In genomic region chr2:225041871-225042799, GRCh38 we compare ENCODE assay signal across 8 cellular contexts. TPM values are rescaled to one million over a fixed set of nuclear protein-coding genes. Genes with fewer than 3 reads are reported as not detected.
DNase-seq lines count a peak whose midpoint lies in the region; ATAC-seq and TF ChIP-seq lines count a peak whose summit lies in the region.

Gene DOCK10, minus strand, starts transcription at chr2:225042468. Its CDS starts 94 bp downstream, at chr2:225042374.

- H3K27me3 Mint-ChIP-seq in endothelial cell (ENCODE audit: unreplicated experiment), result peaks cover 12% of the 10 kb centered on the region

- no peak within 1 kb of the TSS for H3K27ac Mint-ChIP-seq in endothelial cell (ENCODE audit: unreplicated experiment)
- peak within 1 kb of the TSS; percentile 97 for H3K27ac Mint-ChIP-seq in stimulated activated effector memory CD8-positive, alpha-beta T cell treated with anti-CD3 and anti-CD28 coated beads, Interleukin-12 subunit alpha, Interleukin-12 subunit beta, amount 100 ng/mL, for 72 hours

- peak; percentile 67 for ATAC-seq in stimulated activated effector memory CD8-positive, alpha-beta T cell treated with anti-CD3 and anti-CD28 coated beads, Interleukin-12 subunit alpha, Interleukin-12 subunit beta, amount 100 ng/mL, for 72 hours

- peak within 1 kb of the TSS; percentile 85 for H3K4me3 Mint-ChIP-seq in endothelial cell (ENCODE audit: unreplicated experiment)
- peak within 1 kb of the TSS; percentile 89 for H3K4me3 Mint-ChIP-seq in stimulated activated effector memory CD8-positive, alpha-beta T cell treated with anti-CD3 and anti-CD28 coated beads, Interleukin-12 subunit alpha, Interleukin-12 subunit beta, amount 100 ng/mL, for 72 hours

- no peak for DNase-seq in H4 (ENCODE audit: low spot score)
- peak; percentile 50 for DNase-seq in MV-4-11 (lab: John Stamatoyannopoulos, UW)
- DNase-seq in activated CD8-positive, alpha-beta memory T cell treated with anti-CD3 and anti-CD28 coated beads for 4 hours (ENCODE audit: low read depth in 2 of 2), result peak; percentile 58 to 67
- peak; percentile 45 for DNase-seq in endothelial cell (ENCODE audit: low spot score)
- no peak for DNase-seq in mucosa of gallbladder (ENCODE audit: low spot score)
- DNase-seq in stimulated activated effector memory CD8-positive, alpha-beta T cell treated with anti-CD3 and anti-CD28 coated beads, Interleukin-12 subunit alpha, Interleukin-12 subunit beta, amount 100 ng/mL, for 72 hours (ENCODE audit: low spot score in 2 of 2), result peak; percentile 44 to 83
- no peak for DNase-seq in ureter (ENCODE audit: low spot score)

- TF ChIP-seq CTCF in GM12875 (IDR thresholded peaks at IDR 0.05; ENCODE audit: borderline replicate concordance, insufficient read depth, low read depth, low read length), result peak; percentile 9; the same call in 1 of the 2 replicates
- TF ChIP-seq CTCF in endothelial cell (IDR thresholded peaks at IDR 0.05; ENCODE audit: unreplicated experiment), result no peak

- H3K36me3 Mint-ChIP-seq in endothelial cell (ENCODE audit: low read depth, unreplicated experiment), result no peaks in the 10 kb centered on the region
- H3K36me3 Mint-ChIP-seq in stimulated activated effector memory CD8-positive, alpha-beta T cell treated with anti-CD3 and anti-CD28 coated beads, Interleukin-12 subunit alpha, Interleukin-12 subunit beta, amount 100 ng/mL, for 72 hours, result peaks cover 22% of the 10 kb centered on the region

- peak within 1 kb of the TSS; percentile 88 for H3K4me3 ChIP-seq in GM12875 (ENCODE audit: low read depth, low read length)

- peaks cover 9% of the 10 kb centered on the region for H3K4me1 Mint-ChIP-seq in endothelial cell (ENCODE audit: unreplicated experiment)
- H3K4me1 Mint-ChIP-seq in stimulated activated effector memory CD8-positive, alpha-beta T cell treated with anti-CD3 and anti-CD28 coated beads, Interleukin-12 subunit alpha, Interleukin-12 subunit beta, amount 100 ng/mL, for 72 hours, result peaks cover 52% of the 10 kb centered on the region

- no peaks in the 10 kb centered on the region for H3K9me3 Mint-ChIP-seq in endothelial cell (ENCODE audit: unreplicated experiment)
- no peaks in the 10 kb centered on the region for H3K9me3 Mint-ChIP-seq in stimulated activated effector memory CD8-positive, alpha-beta T cell treated with anti-CD3 and anti-CD28 coated beads, Interleukin-12 subunit alpha, Interleukin-12 subunit beta, amount 100 ng/mL, for 72 hours

RNA-seq across cellular contexts. Expression of gene DOCK10, which starts in this region (rescaled TPM):
- total RNA-seq in H4 (2014; rRNA removed; shearing (Covaris generic)), result 10.8 and 22.8 TPM in 2 replicates
- total RNA-seq in endothelial cell (ENCODE audit: unreplicated experiment) (7.6 TPM), mucosa of gallbladder (20.1 TPM), ureter (9.6 TPM)

Comparison
In these comparisons a context has a peak if more than half of its experiments do, and no peak if none do; other contexts are left out.
1. DNase-seq: peak in MV-4-11 (single experiment), activated CD8-positive, alpha-beta memory T cell treated with anti-CD3 and anti-CD28 coated beads for 4 hours (2 of 2), endothelial cell (single experiment) and stimulated activated effector memory CD8-positive, alpha-beta T cell treated with anti-CD3 and anti-CD28 coated beads, Interleukin-12 subunit alpha, Interleukin-12 subunit beta, amount 100 ng/mL, for 72 hours (2 of 2); none in H4 (single experiment), mucosa of gallbladder (single experiment) and ureter (single experiment).